Comparison of ENCODE assay signal across 18 cellular contexts in the genomic region with DNA sequence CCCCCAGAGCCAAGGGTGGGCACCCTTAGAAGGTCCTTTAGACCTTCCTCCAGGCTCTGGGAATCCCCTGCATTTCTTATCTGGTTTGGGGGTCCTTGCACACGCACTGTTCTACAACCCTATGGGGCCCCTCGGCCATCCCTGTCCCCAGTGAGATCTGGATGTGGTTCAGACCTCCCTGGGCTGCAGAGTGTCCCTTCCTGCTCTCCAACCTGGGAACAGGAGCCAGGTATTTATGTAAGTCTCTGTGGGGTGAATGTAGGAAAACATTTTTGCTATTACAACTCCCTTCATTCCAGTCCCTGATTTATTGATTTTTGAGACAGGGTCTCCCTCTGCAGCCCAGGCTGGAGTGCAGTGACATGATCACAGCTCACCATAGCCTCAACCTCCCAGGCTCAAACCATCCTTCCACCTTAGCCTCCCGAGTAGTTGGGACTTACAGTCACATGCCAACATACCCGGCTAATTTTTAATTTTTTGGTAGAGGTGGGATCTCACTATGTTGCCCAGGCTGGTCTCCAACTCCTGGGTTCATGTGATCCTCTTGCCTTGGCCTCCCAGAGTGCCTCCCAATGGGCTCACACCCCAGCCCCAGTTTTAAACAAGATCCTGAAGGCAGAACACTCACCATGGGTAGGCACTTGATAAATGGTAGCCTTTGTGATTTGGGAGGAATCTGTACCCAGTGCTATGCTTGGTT.
"Had no signal": no experiment of that assay in that cellular context is flagged by ENCODE, and none has a peak within 500 bp of the region (broad histone marks: within the 10 kb centered on the region; RNA-seq: fewer than 3 reads in every experiment).

No MANE protein-coding gene starts in this region.

- H3K9me3 Mint-ChIP-seq: activated T-helper 2 cell treated with anti-CD3 and anti-CD28 coated beads, Interferon-gamma antibody, Interleukin-2, Interleukin-4, amounts not matched to agents 10 μg/mL and 5 μg/mL and 100 μg/mL, durations not matched to agents 14 hours and 24 hours and 36 hours; naive B cell had no signal

- H3K9me3 ChIP-seq: gastrocnemius medialis, thoracic aorta had no signal

- H3K4me3 ChIP-seq: coronary artery, gastrocnemius medialis, thoracic aorta had no signal

- ATAC-seq: activated CD4-positive, CD25-positive, alpha-beta regulatory T cell treated with anti-CD3 and anti-CD28 coated beads, Interleukin-2, amount 50 U/mL, for 24 hours; gastrocnemius medialis; left ventricle myocardium superior; right cardiac atrium; stimulated activated naive CD8-positive, alpha-beta T cell treated with anti-CD3 and anti-CD28 coated beads, Interleukin-15, Interleukin-2, amounts not matched to agents 100 U/mL and 50 U/mL, for 24 hours had no signal

- H3K36me3 ChIP-seq: gastrocnemius medialis, thoracic aorta had no signal

- FAIRE-seq: bronchial epithelial cell, kidney, urothelium cell line had no signal

- H3K27me3 ChIP-seq: gastrocnemius medialis had no signal

- H3K27me3 Mint-ChIP-seq: naive B cell, progenitor cell of endocrine pancreas had no signal

- DNase-seq: activated naive CD4-positive, alpha-beta T cell treated with anti-CD3 and anti-CD28 coated beads, Interleukin-2, amount 50 U/mL, for 16 hours; amniotic stem cell; effector CD8-positive, alpha-beta T cell; gastrocnemius medialis; kidney; left ventricle myocardium superior; mesendoderm; naive B cell; stimulated activated CD4-positive, alpha-beta T cell treated with anti-CD3 and anti-CD28 coated beads, Interleukin-1b, Interleukin-23, amount 100 ng/mL, for 48 hours; stimulated activated naive CD8-positive, alpha-beta T cell treated with anti-CD3 and anti-CD28 coated beads, Interleukin-15, Interleukin-2, amounts not matched to agents 100 U/mL and 50 U/mL, for 24 hours had no signal

- H3K27ac Mint-ChIP-seq: activated T-helper 2 cell treated with anti-CD3 and anti-CD28 coated beads, Interferon-gamma antibody, Interleukin-2, Interleukin-4, amounts not matched to agents 10 μg/mL and 5 μg/mL and 100 μg/mL, durations not matched to agents 14 hours and 24 hours and 36 hours had no signal

- H3K4me3 Mint-ChIP-seq: naive B cell had no signal

- H3K36me3 Mint-ChIP-seq: naive B cell had no signal

- H3K27ac ChIP-seq: coronary artery, gastrocnemius medialis, thoracic aorta had no signal
